17 cellular contexts compared by ENCODE assay signal in the genomic region with DNA sequence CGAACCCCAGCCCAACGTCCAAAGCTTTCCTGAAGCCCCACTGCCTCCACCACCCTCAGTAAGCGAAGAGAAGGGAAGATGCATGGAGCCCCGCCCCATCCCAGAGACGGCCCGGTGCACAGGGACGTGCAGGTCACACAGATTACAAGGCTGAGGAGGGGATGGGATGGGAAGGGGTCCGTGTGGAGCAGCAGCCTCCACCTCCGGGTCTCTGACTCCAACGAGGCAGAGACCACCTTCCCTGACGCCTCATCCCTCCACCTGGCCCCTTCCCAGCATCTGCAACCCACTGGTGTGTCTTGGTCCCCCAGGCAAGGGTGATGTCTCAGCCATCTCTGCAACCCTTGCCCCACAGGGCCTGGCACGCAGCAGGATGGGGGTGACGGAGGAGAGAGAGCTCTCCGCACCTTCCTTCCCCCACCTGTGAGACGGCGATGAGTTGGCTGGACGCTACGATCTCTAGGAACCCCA. TPM values are rescaled to one million over a fixed set of nuclear protein-coding genes. Genes with fewer than 3 reads are reported as not detected.
DNase-seq lines count a peak whose midpoint lies in the region; ATAC-seq and TF ChIP-seq lines count a peak whose summit lies in the region.
"Had no signal": no experiment of that assay in that cellular context is flagged by ENCODE, and none has a peak within 500 bp of the region (broad histone marks: within the 10 kb centered on the region; RNA-seq: fewer than 3 reads in every experiment).

No MANE protein-coding gene starts in this region.

- no peaks in the 10 kb centered on the region for H3K4me1 ChIP-seq in lower lobe of right lung
- no peaks in the 10 kb centered on the region for H3K4me1 ChIP-seq in upper lobe of right lung
- H3K4me1 ChIP-seq: A549 had no signal

- H3K9me3 ChIP-seq in lower lobe of right lung, result no peaks in the 10 kb centered on the region
- no peaks in the 10 kb centered on the region for H3K9me3 ChIP-seq in upper lobe of right lung
- H3K9me3 ChIP-seq: A549 had no signal

- no peaks in the 10 kb centered on the region for H3K9me3 Mint-ChIP-seq in chondrocyte (ENCODE audit: low read depth)
- H3K9me3 Mint-ChIP-seq in effector memory CD8-positive, alpha-beta T cell, result no peaks in the 10 kb centered on the region

- H3K4me3 ChIP-seq in lower lobe of right lung (no peak overlapping the region), upper lobe of right lung (no peak overlapping the region)
- H3K4me3 ChIP-seq: A549 had no signal

- H3K27me3 ChIP-seq in lower lobe of right lung (ENCODE audit: low read depth) (no peaks in the 10 kb centered on the region), upper lobe of right lung (no peaks in the 10 kb centered on the region)

- ATAC-seq in Right ventricle myocardium inferior, result no peak
- ATAC-seq in left ventricle myocardium superior, result no peak
- ATAC-seq in lower lobe of right lung, result no peak
- no peak for ATAC-seq in upper lobe of right lung
- no peak for ATAC-seq in effector memory CD8-positive, alpha-beta T cell (replicated peaks)
- ATAC-seq: A549, Panc1 had no signal

- peak; percentile 54 for DNase-seq in Right ventricle myocardium inferior (ENCODE audit: missing footprints)
- no peak for DNase-seq in left ventricle myocardium superior
- peak; percentile 70 for DNase-seq in chondrocyte (ENCODE audit: low spot score)
- DNase-seq in lower lobe of right lung, result peak; percentile 30
- peak; percentile 48 for DNase-seq in upper lobe of right lung
- no peak for DNase-seq in NCI-H446 treated with DMSO at 0.1 percent for 48 hours (lab: John Stamatoyannopoulos, UW)
- DNase-seq in dermis blood vessel endothelial cell, result no peak
- DNase-seq in effector memory CD8-positive, alpha-beta T cell, result no peak
- DNase-seq: DMS 273 treated with DMSO at 0.1 percent for 48 hours, NCI-H1436, NCI-H2029 treated with DMSO at 0.1 percent for 48 hours, NCI-H510A, Right ventricle myocardium superior had no signal

- H3K27ac ChIP-seq in lower lobe of right lung (no peak overlapping the region), upper lobe of right lung (no peak overlapping the region)
- H3K27ac ChIP-seq: A549, C4-2B, KMS-11 had no signal

- intact Hi-C loops in Right ventricle myocardium inferior (cut with DNase I) (no loop called here), left ventricle myocardium superior (cut with micrococcal nuclease) (no loop called here), lower lobe of right lung (cut with DNase I) (no loop called here), upper lobe of right lung (cut with DNase I) (loop anchor here (10.0 kb wide), 1 partner anchor 192 kb away; no protein-coding TSS in a partner anchor)

- no peak overlapping the region for H3K4me3 Mint-ChIP-seq in chondrocyte (ENCODE audit: unreplicated experiment)
- no peak overlapping the region for H3K4me3 Mint-ChIP-seq in effector memory CD8-positive, alpha-beta T cell

- H3K36me3 ChIP-seq in lower lobe of right lung, result peaks cover 11% of the 10 kb centered on the region
- no peaks in the 10 kb centered on the region for H3K36me3 ChIP-seq in upper lobe of right lung

- no peaks in the 10 kb centered on the region for H3K27me3 Mint-ChIP-seq in chondrocyte (ENCODE audit: low read depth)
- peaks cover 4% of the 10 kb centered on the region in 2 donors for H3K27me3 Mint-ChIP-seq in effector memory CD8-positive, alpha-beta T cell

- no peak overlapping the region for H3K27ac Mint-ChIP-seq in chondrocyte (ENCODE audit: unreplicated experiment)
- no peak overlapping the region for H3K27ac Mint-ChIP-seq in effector memory CD8-positive, alpha-beta T cell

- peaks cover 2% of the 10 kb centered on the region for H3K36me3 Mint-ChIP-seq in chondrocyte (ENCODE audit: low read depth)
- H3K36me3 Mint-ChIP-seq in effector memory CD8-positive, alpha-beta T cell (ENCODE audit: insufficient read depth), result no peaks in the 10 kb centered on the region

- H3K4me1 Mint-ChIP-seq in chondrocyte (ENCODE audit: low read depth), result peaks cover 16% of the 10 kb centered on the region
- no peaks in the 10 kb centered on the region for H3K4me1 Mint-ChIP-seq in effector memory CD8-positive, alpha-beta T cell (ENCODE audit: low read depth in 2 of 2)

- TF ChIP-seq CTCF in chondrocyte (IDR thresholded peaks at IDR 0.05) (no peak), lower lobe of right lung (IDR thresholded peaks at IDR 0.05) (no peak), upper lobe of right lung (IDR thresholded peaks at IDR 0.05) (no peak)

RNA-seq across cellular contexts. Expression of a gene that starts 58.5 kb away (rescaled TPM):
- 16.3 TPM for total RNA-seq in Right ventricle myocardium inferior
- 13.1 TPM for total RNA-seq in left ventricle myocardium superior
- total RNA-seq in chondrocyte, result 51.4 to 72.7 TPM (median 55.4 TPM) in 3 replicates
- total RNA-seq in lower lobe of right lung, result 24.7 TPM
- 21.7 TPM for total RNA-seq in upper lobe of right lung
- 44.9 and 61.8 TPM in 2 replicates for total RNA-seq in dermis blood vessel endothelial cell

RNA-seq across cellular contexts. Expression of a gene that starts 59.2 kb away (rescaled TPM):
- total RNA-seq in Right ventricle myocardium inferior, result 5.4 TPM
- 5.8 TPM for total RNA-seq in left ventricle myocardium superior
- 5.8 to 11.8 TPM (median 6.5 TPM) in 3 replicates for total RNA-seq in chondrocyte
- total RNA-seq in lower lobe of right lung, result 14.1 TPM
- 3.5 TPM for total RNA-seq in upper lobe of right lung
- 1.4 and 2.2 TPM in 2 replicates for total RNA-seq in dermis blood vessel endothelial cell

Comparison
In these comparisons a context has a peak if more than half of its experiments do, and no peak if none do; other contexts are left out.
1. DNase-seq: peak in Right ventricle myocardium inferior (single experiment), chondrocyte (single experiment), lower lobe of right lung (single experiment) and upper lobe of right lung (single experiment); none in left ventricle myocardium superior (single experiment), NCI-H446 treated with DMSO at 0.1 percent for 48 hours (single experiment), dermis blood vessel endothelial cell (single experiment) and effector memory CD8-positive, alpha-beta T cell (0 of 3).